26 cellular contexts compared by ENCODE assay signal in the genomic region with DNA sequence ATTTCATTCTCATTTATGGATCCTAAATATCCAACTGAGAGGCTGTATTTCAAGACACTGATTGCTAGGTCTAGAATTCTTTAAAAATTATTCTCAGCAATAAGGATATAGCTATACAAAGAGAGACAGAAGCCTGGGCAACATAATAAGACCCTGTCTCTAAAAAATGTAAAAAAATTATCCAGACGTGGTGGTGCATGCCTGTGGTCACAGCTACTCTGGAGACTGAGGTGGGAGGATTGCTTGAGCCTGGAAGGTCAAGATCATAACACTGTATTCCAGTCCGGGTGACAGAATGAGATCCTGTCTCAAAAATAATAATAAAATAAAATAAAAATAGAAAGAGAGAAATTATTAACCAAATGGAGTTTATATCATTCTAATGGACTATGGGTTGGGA.
"Had no signal": no experiment of that assay in that cellular context is flagged by ENCODE, and none has a peak within 500 bp of the region (broad histone marks: within the 10 kb centered on the region; RNA-seq: fewer than 3 reads in every experiment).

No MANE protein-coding gene starts in this region.

- H3K4me1 ChIP-seq: esophagus squamous epithelium, gastroesophageal sphincter, upper lobe of left lung had no signal

- H3K4me3 Mint-ChIP-seq: effector memory CD8-positive, alpha-beta T cell; natural killer cell; stimulated activated naive B cell treated with anti-CD40 and anti-IgM and Interleukin-4, amounts not matched to agents 10 μg/mL and 1 μg/mL and 100 μg/mL, for 72 hours; stimulated activated naive CD8-positive, alpha-beta T cell treated with anti-CD3 and anti-CD28 coated beads, Interleukin-15, Interleukin-2, amounts not matched to agents 100 ng/mL and 50 ng/mL, for 24 hours had no signal

- H3K36me3 ChIP-seq: esophagus squamous epithelium, gastroesophageal sphincter, heart left ventricle, left lung, ovary, sigmoid colon, thoracic aorta, upper lobe of left lung had no signal

- DNase-seq: cortex of kidney; effector memory CD8-positive, alpha-beta T cell; erythroblast; esophagus squamous epithelium; foreskin fibroblast; heart left ventricle; hippocampal formation; left cardiac atrium; left lung; mesendoderm; natural killer cell; occipital lobe; ovary; posterior cingulate gyrus; psoas muscle; right cardiac atrium; sigmoid colon; stimulated activated CD4-positive, alpha-beta T cell treated with anti-CD3 and anti-CD28 coated beads, Interleukin-15, amount 100 ng/mL, for 24 hours; stimulated activated CD4-positive, alpha-beta T cell treated with anti-CD3 and anti-CD28 coated beads, Interleukin-2, amount 100 ng/mL, for 48 hours; stimulated activated naive B cell treated with anti-CD40 and anti-IgM and Interleukin-4, amounts not matched to agents 10 μg/mL and 1 μg/mL and 100 μg/mL, for 72 hours; upper lobe of left lung had no signal

- H3K27ac ChIP-seq: esophagus squamous epithelium, gastroesophageal sphincter, heart left ventricle, left lung, ovary, psoas muscle, sigmoid colon, skin epidermis, thoracic aorta, tibial nerve, upper lobe of left lung had no signal

- H3K27me3 ChIP-seq: esophagus squamous epithelium, gastroesophageal sphincter, heart left ventricle, left lung, ovary, sigmoid colon, tibial nerve, upper lobe of left lung had no signal

- H3K27ac Mint-ChIP-seq: effector memory CD8-positive, alpha-beta T cell; natural killer cell; stimulated activated naive CD8-positive, alpha-beta T cell treated with anti-CD3 and anti-CD28 coated beads, Interleukin-15, Interleukin-2, amounts not matched to agents 100 ng/mL and 50 ng/mL, for 24 hours had no signal

- H3K27me3 Mint-ChIP-seq: effector memory CD8-positive, alpha-beta T cell; stimulated activated naive B cell treated with anti-CD40 and anti-IgM and Interleukin-4, amounts not matched to agents 10 μg/mL and 1 μg/mL and 100 μg/mL, for 72 hours; stimulated activated naive CD8-positive, alpha-beta T cell treated with anti-CD3 and anti-CD28 coated beads, Interleukin-15, Interleukin-2, amounts not matched to agents 100 ng/mL and 50 ng/mL, for 24 hours had no signal

- ATAC-seq: effector memory CD8-positive, alpha-beta T cell; gastroesophageal sphincter; heart left ventricle; left cardiac atrium; left lung; natural killer cell; psoas muscle; right cardiac atrium; stimulated activated naive B cell treated with anti-CD40 and anti-IgM and Interleukin-4, amounts not matched to agents 10 μg/mL and 1 μg/mL and 100 μg/mL, for 72 hours had no signal

- H3K9me3 Mint-ChIP-seq: effector memory CD8-positive, alpha-beta T cell; natural killer cell; stimulated activated naive CD8-positive, alpha-beta T cell treated with anti-CD3 and anti-CD28 coated beads, Interleukin-15, Interleukin-2, amounts not matched to agents 100 ng/mL and 50 ng/mL, for 24 hours had no signal

- H3K9me3 ChIP-seq: esophagus squamous epithelium, gastroesophageal sphincter, heart left ventricle, ovary, psoas muscle, sigmoid colon, thoracic aorta, tibial nerve, upper lobe of left lung had no signal

- H3K4me3 ChIP-seq: esophagus squamous epithelium, gastroesophageal sphincter, heart left ventricle, left lung, ovary, psoas muscle, sigmoid colon, skin epidermis, thoracic aorta, tibial nerve, upper lobe of left lung had no signal

- H3K36me3 Mint-ChIP-seq: natural killer cell had no signal
